Comparison of ENCODE assay signal across 16 cellular contexts in genomic region chr16:2238396-2239230, GRCh38. TPM values are rescaled to one million over a fixed set of nuclear protein-coding genes. Genes with fewer than 3 reads are reported as not detected.
A peak's percentile ranks its signal among the peaks of the same experiment; 100 is the strongest.
DNase-seq lines count a peak whose midpoint lies in the region; ATAC-seq, FAIRE-seq and TF ChIP-seq lines count a peak whose summit lies in the region.
"Had no signal": no experiment of that assay in that cellular context is flagged by ENCODE, and none has a peak within 500 bp of the region (broad histone marks: within the 10 kb centered on the region; RNA-seq: fewer than 3 reads in every experiment).

No MANE protein-coding gene starts in this region.

- H3K9me3 Mint-ChIP-seq in WTC11 = no peaks in the 10 kb centered on the region
- H3K9me3 Mint-ChIP-seq: activated naive CD4-positive, alpha-beta T cell treated with anti-CD3 and anti-CD28 coated beads, Interleukin-2, amount 50 U/mL, for 24 hours; CD8-positive, alpha-beta T cell had no signal

- H3K4ac ChIP-seq in mesenchymal stem cell (ENCODE audit: low read depth in 1 of 2, low read length in 2 of 2) = no peak overlapping the region

- no peak overlapping the region for H2AFZ ChIP-seq in mesenchymal stem cell (ENCODE audit: low read depth, low read length)

- DNase-seq in H7 (peak; percentile 89), WTC11 (ENCODE audit: low spot score) (peak; percentile 38), mesenchymal stem cell (no peak), lower leg skin (ENCODE audit: low spot score in 2 of 2) (no peak), ovary (no peak), urothelium cell line (ENCODE audit: low spot score) (no peak)
- DNase-seq: activated CD8-positive, alpha-beta memory T cell treated with anti-CD3 and anti-CD28 coated beads for 24 hours; CD8-positive, alpha-beta T cell; cerebellar nuclear complex; esophagus squamous epithelium; MM.1S; Peyer's patch; substantia nigra; T-helper 9 cell had no signal

- H3K4me2 ChIP-seq in mesenchymal stem cell (ENCODE audit: low read length, poor library complexity, severe bottlenecking) = no peak overlapping the region

- FAIRE-seq in urothelium cell line (lab: Jason Lieb, UNC) = no peak

- peak overlapping the region in 1 of 2 experiments; percentile 23 for H2BK12ac ChIP-seq in mesenchymal stem cell (ENCODE audit: low read length in 2 of 2)

- TF ChIP-seq POLR2A in lower leg skin (IDR thresholded peaks at IDR 0.05) (no peak), ovary (IDR thresholded peaks at IDR 0.05) (no peak)

- H3K27ac ChIP-seq in mesenchymal stem cell (ENCODE audit: low read length, poor library complexity, severe bottlenecking) (no peak overlapping the region), ovary (no peak overlapping the region)
- H3K27ac ChIP-seq: esophagus squamous epithelium, HL-60, Peyer's patch had no signal

- TF ChIP-seq CTCF in WTC11 (IDR thresholded peaks at IDR 0.05) = no peak
- no peak for TF ChIP-seq CTCF in lower leg skin (IDR thresholded peaks at IDR 0.05)
- no peak for TF ChIP-seq CTCF in ovary (IDR thresholded peaks at IDR 0.05)

- H3K14ac ChIP-seq in mesenchymal stem cell (ENCODE audit: low read length in 2 of 2) = peak overlapping the region in 1 of 2 experiments; percentile 18

- no peaks in the 10 kb centered on the region for H3K4me1 Mint-ChIP-seq in WTC11
- H3K4me1 Mint-ChIP-seq: activated naive CD4-positive, alpha-beta T cell treated with anti-CD3 and anti-CD28 coated beads, Interleukin-2, amount 50 U/mL, for 24 hours had no signal

- peak overlapping the region; percentile 19 for H4K8ac ChIP-seq in mesenchymal stem cell (ENCODE audit: low read length)

- 0 out of 2 replicates have a peak overlapping the region, but pooled peaks have one; percentile 32 for H3K27ac Mint-ChIP-seq in WTC11
- H3K27ac Mint-ChIP-seq: activated naive CD4-positive, alpha-beta T cell treated with anti-CD3 and anti-CD28 coated beads, Interleukin-2, amount 50 U/mL, for 24 hours; CD8-positive, alpha-beta T cell had no signal

- no peak overlapping the region for H2BK5ac ChIP-seq in mesenchymal stem cell (ENCODE audit: low read depth, low read length, poor library complexity, severe bottlenecking)

- H3K4me1 ChIP-seq in mesenchymal stem cell (ENCODE audit: control insufficient read depth, insufficient read depth, low read depth, low read length) = peaks cover 20% of the 10 kb centered on the region
- H3K4me1 ChIP-seq in ovary (ENCODE audit: insufficient read depth) = peaks cover 7% of the 10 kb centered on the region

- no peak overlapping the region for H2AK5ac ChIP-seq in mesenchymal stem cell (ENCODE audit: low read length, severe bottlenecking)

- no peak overlapping the region for H4K91ac ChIP-seq in mesenchymal stem cell (ENCODE audit: low read length)

- intact Hi-C loops in lower leg skin (cut with DNase I; ENCODE audit: low total_unique reads) = loop anchor here (10.0 kb wide), 1 partner anchor 266 kb away; no protein-coding TSS in a partner anchor
- intact Hi-C loops in ovary (cut with DNase I) = no loop called here

- no peak overlapping the region for H3K18ac ChIP-seq in mesenchymal stem cell (ENCODE audit: low read depth in 1 of 2, low read length in 2 of 2)

- peaks cover 16% of the 10 kb centered on the region for H3K27me3 Mint-ChIP-seq in WTC11 (ENCODE audit: low read depth)
- H3K27me3 Mint-ChIP-seq: activated naive CD4-positive, alpha-beta T cell treated with anti-CD3 and anti-CD28 coated beads, Interleukin-2, amount 50 U/mL, for 24 hours had no signal

- H3K27me3 ChIP-seq in H7 (ENCODE audit: control insufficient read depth, insufficient read depth, low read length) (peaks cover 22% of the 10 kb centered on the region), mesenchymal stem cell (ENCODE audit: control insufficient read depth in 1 of 2, insufficient read depth in 1 of 2, low read length in 2 of 2) (peaks cover 3 to 18% of the 10 kb centered on the region in 2 experiments), ovary (no peaks in the 10 kb centered on the region)

- no peak overlapping the region for H3K9ac ChIP-seq in mesenchymal stem cell (ENCODE audit: low read length)

- H3K9me3 ChIP-seq in mesenchymal stem cell (ENCODE audit: control insufficient read depth, low read length) = no peaks in the 10 kb centered on the region
- H3K9me3 ChIP-seq in ovary = peaks cover 0 to 3% of the 10 kb centered on the region in 2 donors
- H3K9me3 ChIP-seq: esophagus squamous epithelium, Peyer's patch had no signal

- no peak overlapping the region for H2BK120ac ChIP-seq in mesenchymal stem cell (ENCODE audit: low read depth, low read length)

- ATAC-seq in WTC11 = peak; percentile 14
- ATAC-seq: CD8-positive, alpha-beta T cell had no signal

- POLR2A ChIA-PET in WTC11 (lab: Charles Lee) = interaction anchor here (1.0 to 4.1 kb wide), 3 partner anchors 13 to 83 kb away, joined by 3 to 28 read pairs (median 3); partner anchors contain the start of genes ECI1 and TRAF7

- TF ChIP-seq EP300 in ovary (IDR thresholded peaks at IDR 0.05) = no peak

- no peak overlapping the region for H2BK15ac ChIP-seq in mesenchymal stem cell (ENCODE audit: low read depth, poor library complexity, severe bottlenecking)

- H3K79me1 ChIP-seq in mesenchymal stem cell (replicated peaks; ENCODE audit: low read length, poor library complexity, severe bottlenecking) = peaks cover 4% of the 10 kb centered on the region

- H3K36me3 Mint-ChIP-seq in WTC11 = peaks cover 14% of the 10 kb centered on the region

- H3K23ac ChIP-seq in mesenchymal stem cell (ENCODE audit: low read length in 2 of 2) = no peak overlapping the region

- 74% methylated on average over 22 of the region's 22 CpGs for WGBS in mesenchymal stem cell
- WGBS in lower leg skin, 2 donors = 52 to 61% methylated on average over 9 to 17 of the region's 22 CpGs
- WGBS in ovary, 3 donors = 62 to 72% (median 68%) methylated on average over 15 to 22 of the region's 22 CpGs

- H3K36me3 ChIP-seq in H7 (replicated peaks; ENCODE audit: control insufficient read depth, insufficient read depth, low read length) = peaks cover 2% of the 10 kb centered on the region
- peaks cover 42 to 72% of the 10 kb centered on the region in 2 experiments for H3K36me3 ChIP-seq in mesenchymal stem cell (ENCODE audit: control insufficient read depth in 1 of 2, insufficient read depth in 2 of 2, low read depth in 1 of 2, low read length in 2 of 2)
- H3K36me3 ChIP-seq in ovary = no peaks in the 10 kb centered on the region

- CTCF ChIA-PET in WTC11 (lab: Charles Lee) = interaction anchor here (0.5 to 4.5 kb wide), 8 partner anchors 9 to 263 kb away, joined by 3 to 51 read pairs (median 4); partner anchors contain the start of genes CASKIN1 and ECI1

- H3K4me3 ChIP-seq in H7 (ENCODE audit: insufficient read depth, low read depth, low read length) = no peak overlapping the region
- no peak overlapping the region for H3K4me3 ChIP-seq in mesenchymal stem cell (ENCODE audit: insufficient read depth in 1 of 2, low read depth in 1 of 2, low read length in 2 of 2)
- no peak overlapping the region for H3K4me3 ChIP-seq in lower leg skin (ENCODE audit: low read depth, poor library complexity, severe bottlenecking)
- no peak overlapping the region for H3K4me3 ChIP-seq in ovary
- H3K4me3 ChIP-seq: Peyer's patch had no signal

- H3K4me3 Mint-ChIP-seq in WTC11 = peak overlapping the region; percentile 24; the same call in 1 of the 2 replicates
- H3K4me3 Mint-ChIP-seq: activated naive CD4-positive, alpha-beta T cell treated with anti-CD3 and anti-CD28 coated beads, Interleukin-2, amount 50 U/mL, for 24 hours; CD8-positive, alpha-beta T cell had no signal

TF ChIP-seq in WTC11, 78 proteins besides CTCF, POLR2A, EP300 and RAD21 (continues in another document):
- no peak for TF ChIP-seq IRF1 (CRISPR knock-in tag; IDR thresholded peaks at IDR 0.05)

RNA-seq across cellular contexts. Expression of gene DNASE1L2, which starts 2.4 kb away (rescaled TPM):
- 0.48 and 0.69 TPM in 2 replicates for total RNA-seq in H7 (2014; rRNA removed; shearing (Covaris generic))
- total RNA-seq in WTC11 (2021) = 0.66 to 1.1 TPM (median 1.0 TPM) in 3 replicates
- polyA plus RNA-seq in mesenchymal stem cell (2013, experiment 1 of 2) = 0.23 TPM
- polyA plus RNA-seq in mesenchymal stem cell (2013, experiment 2 of 2) = 0.21 TPM
- total RNA-seq in lower leg skin = 10 to 100 TPM; 39.8 to 93.3 (median 55.0) TPM
- total RNA-seq in ovary = 1 to 10 TPM in 1 of 7 donors, under 1 TPM in 6; 0.37 to 1.1 (median 0.75) TPM
- polyA plus RNA-seq in ovary = under 1 TPM in 1 of 2 donors, not detected in 1; 0.69 TPM

RNA-seq across cellular contexts. Expression of gene ECI1, which starts 12.8 kb away (rescaled TPM):
- 115 and 122 TPM in 2 replicates for total RNA-seq in H7 (2014; rRNA removed; shearing (Covaris generic))
- 100 to 110 TPM (median 106 TPM) in 3 replicates for total RNA-seq in WTC11 (2021)
- polyA plus RNA-seq in mesenchymal stem cell (2013, experiment 1 of 2) = 31.9 TPM
- 32.9 TPM for polyA plus RNA-seq in mesenchymal stem cell (2013, experiment 2 of 2)
- 10 to 100 TPM; 37.1 to 69.9 (median 54.5) TPM for total RNA-seq in lower leg skin
- 10 to 100 TPM; 39.0 to 66.3 (median 51.3) TPM for total RNA-seq in ovary
- polyA plus RNA-seq in ovary = 10 to 100 TPM in 1 of 2 donors, 1 to 10 TPM in 1; 3.1 to 48.1 TPM

RNA-seq across cellular contexts. Expression of gene E4F1, which starts 15.2 kb away (rescaled TPM):
- 33.4 and 36.8 TPM in 2 replicates for total RNA-seq in H7 (2014; rRNA removed; shearing (Covaris generic))
- total RNA-seq in WTC11 (2021) = 27.2 to 34.4 TPM (median 27.8 TPM) in 3 replicates
- 9.4 TPM for polyA plus RNA-seq in mesenchymal stem cell (2013, experiment 1 of 2)
- polyA plus RNA-seq in mesenchymal stem cell (2013, experiment 2 of 2) = 9.8 TPM
- 10 to 100 TPM; 50.3 to 85.8 (median 57.4) TPM for total RNA-seq in lower leg skin
- total RNA-seq in ovary = 10 to 100 TPM; 18.3 to 26.2 (median 22.7) TPM
- 10 to 100 TPM in 1 of 2 donors, under 1 TPM in 1; 0.58 to 23.5 TPM for polyA plus RNA-seq in ovary

RNA-seq across cellular contexts. Expression of gene PGP, which starts 24.0 kb away (rescaled TPM):
- total RNA-seq in H7 (2014; rRNA removed; shearing (Covaris generic)) = 42.5 and 57.4 TPM in 2 replicates
- total RNA-seq in WTC11 (2021) (38.4 to 40.1 TPM (median 39.5 TPM) in 3 replicates), lower leg skin (10 to 100 TPM in 3 of 4 donors, 1 to 10 TPM in 1; 9.6 to 19.4 (median 12.8) TPM), ovary (10 to 100 TPM in 1 of 7 donors, 1 to 10 TPM in 6; 5.0 to 12.3 (median 7.5) TPM)
- 22.1 TPM for polyA plus RNA-seq in mesenchymal stem cell (2013, experiment 1 of 2)
- polyA plus RNA-seq in mesenchymal stem cell (2013, experiment 2 of 2) = 22.2 TPM
- polyA plus RNA-seq in ovary = 1 to 10 TPM; 2.5 to 5.2 TPM

RNA-seq across cellular contexts. Expression of gene BRICD5, which starts 27.9 kb away (rescaled TPM):
- 3.9 and 7.4 TPM in 2 replicates for total RNA-seq in H7 (2014; rRNA removed; shearing (Covaris generic))
- 12.5 to 15.2 TPM (median 13.6 TPM) in 3 replicates for total RNA-seq in WTC11 (2021)
- 1.4 TPM for polyA plus RNA-seq in mesenchymal stem cell (2013, experiment 1 of 2)
- 2.1 TPM for polyA plus RNA-seq in mesenchymal stem cell (2013, experiment 2 of 2)
- total RNA-seq in lower leg skin = 1 to 10 TPM; 2.3 to 6.2 (median 2.5) TPM
- 1 to 10 TPM; 3.2 to 8.3 (median 6.4) TPM for total RNA-seq in ovary
- 1 to 10 TPM in 1 of 2 donors, under 1 TPM in 1; 0.37 to 4.1 TPM for polyA plus RNA-seq in ovary

Comparison
In these comparisons a context has a peak if more than half of its experiments do, and no peak if none do; other contexts are left out.
1. DNase-seq: peak in H7 (single experiment) and WTC11 (single experiment); none in mesenchymal stem cell (single experiment), lower leg skin (0 of 2), ovary (0 of 5) and urothelium cell line (single experiment).
2. RNA of gene DNASE1L2, which starts 2.4 kb away (total RNA-seq): 39.8 to 93.3 TPM in lower leg skin; 0.37 to 1.1 TPM in ovary, 0.48 to 0.69 TPM in H7 and 0.66 to 1.1 TPM in WTC11; every median in the first group is over 10 times any median in the second.